Comparison of ENCODE assay signal across 24 cellular contexts in the genomic region with DNA sequence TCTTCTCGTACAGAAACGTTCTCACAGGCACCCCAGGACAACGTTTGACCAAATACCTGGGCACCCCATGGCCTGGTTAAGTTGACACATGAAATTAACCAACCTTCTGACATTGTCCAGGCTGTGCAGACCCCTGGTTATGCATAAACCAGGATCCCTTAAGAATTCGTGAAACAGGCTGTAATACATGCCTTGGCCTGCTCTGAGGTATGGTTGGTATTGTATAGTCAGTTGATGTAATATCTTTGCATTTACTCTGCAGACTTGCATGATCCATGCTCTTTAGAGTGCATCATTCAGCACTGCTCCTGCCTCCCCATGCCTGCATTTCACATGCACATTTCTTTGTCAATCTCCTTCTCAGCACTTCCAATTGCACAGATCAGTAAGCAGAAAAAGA.
A peak's percentile ranks its signal among the peaks of the same experiment; 100 is the strongest.
DNase-seq lines count a peak whose midpoint lies in the region; ATAC-seq, FAIRE-seq and TF ChIP-seq lines count a peak whose summit lies in the region.
"Had no signal": no experiment of that assay in that cellular context is flagged by ENCODE, and none has a peak within 500 bp of the region (broad histone marks: within the 10 kb centered on the region; RNA-seq: fewer than 3 reads in every experiment).

No MANE protein-coding gene starts in this region.

- H3K36me3 ChIP-seq in trophoblast cell (ENCODE audit: control insufficient read depth in 1 of 2, insufficient read depth in 2 of 2, low read length in 2 of 2) (no peaks in the 10 kb centered on the region), spleen (no peaks in the 10 kb centered on the region)

- no peak overlapping the region for H4K91ac ChIP-seq in trophoblast cell (ENCODE audit: low read depth, low read length)

- no peaks in the 10 kb centered on the region for H3K79me2 ChIP-seq in trophoblast cell (ENCODE audit: control insufficient read depth, insufficient read depth, low read length, poor library complexity)

- no peak overlapping the region for H3K18ac ChIP-seq in trophoblast cell (ENCODE audit: low read length)

- H3K27me3 ChIP-seq in trophoblast cell (ENCODE audit: insufficient read depth, low read length) (no peaks in the 10 kb centered on the region), spleen (replicated peaks in 1 of 7) (no peaks in the 10 kb centered on the region)

- peaks cover 0 to 4% of the 10 kb centered on the region in 2 experiments for H3K4me1 ChIP-seq in trophoblast cell (ENCODE audit: control insufficient read depth in 1 of 2, insufficient read depth in 2 of 2, low read length in 2 of 2)
- no peaks in the 10 kb centered on the region for H3K4me1 ChIP-seq in spleen
- H3K4me1 ChIP-seq: A549 had no signal

- TF ChIP-seq POLR2A in spleen (IDR thresholded peaks at IDR 0.05), result no peak

- H3K4me2 ChIP-seq in trophoblast cell (ENCODE audit: low read length), result no peak overlapping the region
- H3K4me2 ChIP-seq: A549 had no signal

- no peaks in the 10 kb centered on the region for H3K9me3 ChIP-seq in trophoblast cell (ENCODE audit: insufficient read depth, low read depth, low read length)
- peaks cover 0 to 11% (median 0%) of the 10 kb centered on the region in 8 donors for H3K9me3 ChIP-seq in spleen

- H3K4ac ChIP-seq in trophoblast cell (ENCODE audit: low read depth, low read length), result no peak overlapping the region

- no peak overlapping the region for H2BK5ac ChIP-seq in trophoblast cell (ENCODE audit: low read depth, low read length, poor library complexity)

- H3K79me1 ChIP-seq in trophoblast cell (ENCODE audit: low read length), result no peaks in the 10 kb centered on the region

- H4K12ac ChIP-seq in trophoblast cell (ENCODE audit: low read depth, low read length), result no peak overlapping the region

- TF ChIP-seq CTCF in epithelial cell of esophagus (IDR thresholded peaks at IDR 0.05; ENCODE audit: insufficient read depth, low read depth, low read length, missing control alignments), result no peak
- no peak for TF ChIP-seq CTCF in spleen (IDR thresholded peaks at IDR 0.05 in 8 of 11, conservative IDR thresholded peaks at IDR 0.05 in 3 of 11)

- WGBS in trophoblast cell (ENCODE audit: extremely low coverage, insufficient coverage, insufficient read length), result no CpG with 5 or more reads among the region's 4 CpGs
- WGBS in spleen, 5 donors, result 63 to 79% (median 72%) methylated on average over 4 of the region's 4 CpGs

- H3K4me3 ChIP-seq in epithelial cell of esophagus (ENCODE audit: low read length) (no peak overlapping the region), trophoblast cell (ENCODE audit: low read depth, low read length) (no peak overlapping the region), spleen (no peak overlapping the region)
- H3K4me3 ChIP-seq: A549 had no signal

- no peak overlapping the region for H3K9ac ChIP-seq in trophoblast cell (ENCODE audit: low read length)

- H2BK12ac ChIP-seq in trophoblast cell (ENCODE audit: low read length), result no peak overlapping the region

- H2AFZ ChIP-seq in trophoblast cell (ENCODE audit: insufficient read depth, low read length, poor library complexity), result no peak overlapping the region

- H2AK5ac ChIP-seq in trophoblast cell (ENCODE audit: low read length), result no peak overlapping the region

- H2BK120ac ChIP-seq in trophoblast cell (ENCODE audit: insufficient read depth, low read length, poor library complexity), result no peak overlapping the region

- H4K8ac ChIP-seq in trophoblast cell (ENCODE audit: low read depth, low read length), result no peak overlapping the region

- peak; percentile 74 for FAIRE-seq in HTR-8/SVneo (lab: Jason Lieb, UNC)
- FAIRE-seq: A549, GM12891, GM18507, GM19239 had no signal

- ATAC-seq in GM18868 (IDR thresholded peaks at IDR 0.05; ENCODE audit: unreplicated experiment), result no peak
- ATAC-seq in GM21367 (IDR thresholded peaks at IDR 0.05; ENCODE audit: unreplicated experiment), result no peak

- H3K27ac ChIP-seq in trophoblast cell (ENCODE audit: low read depth, low read length) (peak overlapping the region; percentile 5), spleen (no peak overlapping the region)
- H3K27ac ChIP-seq: A549 had no signal

- intact Hi-C loops in spleen (cut with DNase I; ENCODE audit: low total_unique reads), result no loop called here

- DNase-seq in HTR-8/SVneo (ENCODE audit: insufficient read length, low spot score) (no peak), SK-N-DZ (ENCODE audit: low spot score) (peak; percentile 48), epithelial cell of esophagus (ENCODE audit: low read depth) (peak; percentile 31), trophoblast cell (peak; percentile 1 to 48), spleen (no peak), NAMALWA (ENCODE audit: low spot score) (no peak)
- DNase-seq: 8988T; ACHN; C1 segment of cervical spinal cord; Calu3; CD4-positive, alpha-beta memory T cell; COR-L47; DMS53; DMS79 treated with DMSO at 0.1 percent for 48 hours; GF-D8; GOT3; H7; HCEC 1CT had no signal

- no peak overlapping the region for H3K14ac ChIP-seq in trophoblast cell (ENCODE audit: low read length)

- H3K23ac ChIP-seq in trophoblast cell (ENCODE audit: low read length), result no peak overlapping the region

Comparison
In these comparisons a context has a peak if more than half of its experiments do, and no peak if none do; other contexts are left out.
1. DNase-seq: peak in SK-N-DZ (single experiment), epithelial cell of esophagus (single experiment) and trophoblast cell (2 of 2); none in HTR-8/SVneo (single experiment), spleen (single experiment) and NAMALWA (single experiment).